In genomic region chr12:131850856-131851559, GRCh38 we compare ENCODE assay signal across 10 cellular contexts. TPM values are rescaled to one million over a fixed set of nuclear protein-coding genes. Genes with fewer than 3 reads are reported as not detected.
DNase-seq lines count a peak whose midpoint lies in the region; ATAC-seq and TF ChIP-seq lines count a peak whose summit lies in the region.
"Had no signal": no experiment of that assay in that cellular context is flagged by ENCODE, and none has a peak within 500 bp of the region (broad histone marks: within the 10 kb centered on the region; RNA-seq: fewer than 3 reads in every experiment).

No MANE protein-coding gene starts in this region.

- peaks cover 0 to under 1% (median 0%) of the 10 kb centered on the region in 5 donors for H3K36me3 Mint-ChIP-seq in naive thymus-derived CD4-positive, alpha-beta T cell

- peaks cover 0 to 7% of the 10 kb centered on the region in 2 donors for H3K4me1 ChIP-seq in adrenal gland (replicated peaks in 1 of 2)
- no peaks in the 10 kb centered on the region for H3K4me1 ChIP-seq in naive thymus-derived CD4-positive, alpha-beta T cell (ENCODE audit: control insufficient read depth in 2 of 2, insufficient read depth in 2 of 2, low read length in 2 of 2)

- no peaks in the 10 kb centered on the region for H3K27me3 ChIP-seq in adrenal gland
- no peaks in the 10 kb centered on the region for H3K27me3 ChIP-seq in naive thymus-derived CD4-positive, alpha-beta T cell (ENCODE audit: control insufficient read depth in 2 of 2, insufficient read depth in 2 of 2, low read length in 2 of 2)

- peaks cover 0 to 1% (median 0%) of the 10 kb centered on the region in 5 donors for H3K27me3 Mint-ChIP-seq in naive thymus-derived CD4-positive, alpha-beta T cell

- no peak overlapping the region for H3K27ac ChIP-seq in adrenal gland
- no peak overlapping the region for H3K27ac ChIP-seq in naive thymus-derived CD4-positive, alpha-beta T cell (ENCODE audit: low read depth, low read length)

- POLR2A ChIA-PET in naive thymus-derived CD4-positive, alpha-beta T cell (lab: Charles Lee): no interaction called here

- H3K9me3 ChIP-seq in adrenal gland (replicated peaks in 1 of 3): no peaks in the 10 kb centered on the region
- no peaks in the 10 kb centered on the region for H3K9me3 ChIP-seq in naive thymus-derived CD4-positive, alpha-beta T cell (ENCODE audit: control insufficient read depth in 2 of 3, low read length in 3 of 3)

- CTCF ChIA-PET in naive thymus-derived CD4-positive, alpha-beta T cell (lab: Charles Lee): no interaction called here

- no peak for TF ChIP-seq POLR2A in adrenal gland (IDR thresholded peaks at IDR 0.05)

- H3K4me3 ChIP-seq in AG09309 (ENCODE audit: control insufficient read depth, low read depth, low read length) (no peak overlapping the region), adrenal gland (no peak overlapping the region)
- no peak overlapping the region for H3K4me3 ChIP-seq in naive thymus-derived CD4-positive, alpha-beta T cell (ENCODE audit: low read length)

- H3K9me3 Mint-ChIP-seq in naive thymus-derived CD4-positive, alpha-beta T cell: no peaks in the 10 kb centered on the region

- DNase-seq in AG09309 (ENCODE audit: low read depth) (no peak), H4 (ENCODE audit: low spot score) (peak; percentile 58), adrenal gland (peak in 6 of 7 donors; percentile 59 to 77 (median 68)), NCI-H226 (no peak), cortex of kidney (lab: John Stamatoyannopoulos, UW) (no peak), T-helper 9 cell (no peak)
- peak in 1 of 9 donors; percentile 24 for DNase-seq in naive thymus-derived CD4-positive, alpha-beta T cell
- DNase-seq: H7, NCI-H146 had no signal

- peak; percentile 69 for ATAC-seq in naive thymus-derived CD4-positive, alpha-beta T cell
- ATAC-seq in HG02642 (IDR thresholded peaks at IDR 0.05; ENCODE audit: poor library complexity, unreplicated experiment): no peak

- no peak overlapping the region for H3K4me3 Mint-ChIP-seq in naive thymus-derived CD4-positive, alpha-beta T cell

- 62 to 90% (median 69%) methylated on average over 9 to 41 of the region's 41 CpGs for WGBS in adrenal gland, 4 donors

- peaks cover 0 to 3% (median 0%) of the 10 kb centered on the region in 7 donors for H3K4me1 Mint-ChIP-seq in naive thymus-derived CD4-positive, alpha-beta T cell

- peak; percentile 83 for TF ChIP-seq CTCF in AG09309 (IDR thresholded peaks at IDR 0.05; ENCODE audit: control insufficient read depth, insufficient read depth, low read depth, low read length, missing control alignments)
- TF ChIP-seq CTCF in adrenal gland (IDR thresholded peaks at IDR 0.05): peak; percentile 61 to 94 (median 84)

- H3K27ac Mint-ChIP-seq in naive thymus-derived CD4-positive, alpha-beta T cell: no peak overlapping the region

- intact Hi-C loops in adrenal gland (cut with DNase I): loop anchor here in 1 of 2 donors (5.0 to 10.0 kb wide), 2 partner anchors 94 to 151 kb away; partner anchors contain the start of gene EP400
- intact Hi-C loops in naive thymus-derived CD4-positive, alpha-beta T cell (cut with micrococcal nuclease): loop anchor here in 1 of 2 donors (2.0 kb wide), 1 partner anchor 150 kb away; no protein-coding TSS in a partner anchor

- no peaks in the 10 kb centered on the region for H3K36me3 ChIP-seq in adrenal gland (replicated peaks in 1 of 2)
- no peaks in the 10 kb centered on the region for H3K36me3 ChIP-seq in naive thymus-derived CD4-positive, alpha-beta T cell (ENCODE audit: control insufficient read depth in 2 of 3, insufficient read depth in 3 of 3, low read length in 3 of 3)

RNA-seq across cellular contexts. Expression of gene MMP17, which starts 22.8 kb away (rescaled TPM):
- total RNA-seq in H4 (2014; rRNA removed; shearing (Covaris generic)): 5.0 and 14.1 TPM in 2 replicates
- 1 to 10 TPM in 4 of 8 donors, under 1 TPM in 3, not detected in 1; 0.32 to 3.9 (median 1.1) TPM for total RNA-seq in adrenal gland
- polyA plus RNA-seq in adrenal gland: 10 to 100 TPM in 1 of 3 donors, 1 to 10 TPM in 1, under 1 TPM in 1; 0.46 to 16.5 (median 5.7) TPM
- total RNA-seq in naive thymus-derived CD4-positive, alpha-beta T cell: 1 to 10 TPM in 2 of 5 experiments, not detected in 3; 1.1 to 9.3 TPM
- not detected for polyA plus RNA-seq in naive thymus-derived CD4-positive, alpha-beta T cell

RNA-seq across cellular contexts. Expression of gene ULK1, which starts 43.4 kb away (rescaled TPM):
- 1.9 and 2.5 TPM in 2 replicates for total RNA-seq in H4 (2014; rRNA removed; shearing (Covaris generic))
- 10 to 100 TPM; 26.6 to 82.1 (median 29.9) TPM for total RNA-seq in adrenal gland
- 100 to 1,000 TPM in 1 of 3 donors, 10 to 100 TPM in 1, 1 to 10 TPM in 1; 2.9 to 123 (median 54.0) TPM for polyA plus RNA-seq in adrenal gland
- total RNA-seq in naive thymus-derived CD4-positive, alpha-beta T cell: 100 to 1,000 TPM in 1 of 5 experiments, 10 to 100 TPM in 4; 33.9 to 109 (median 43.8) TPM
- polyA plus RNA-seq in naive thymus-derived CD4-positive, alpha-beta T cell: 1 to 10 TPM in 1 of 2 donors, under 1 TPM in 1; 0.28 to 1.6 TPM

Comparison
In these comparisons a context has a peak if more than half of its experiments do, and no peak if none do; other contexts are left out.
1. DNase-seq: peak in H4 (single experiment) and adrenal gland (6 of 7); none in AG09309 (single experiment), NCI-H226 (single experiment), cortex of kidney (single experiment) and T-helper 9 cell (single experiment).